Comparison of ENCODE assay signal across 8 cellular contexts in genomic region chr12:122730215-122731014, GRCh38. TPM values are rescaled to one million over a fixed set of nuclear protein-coding genes. Genes with fewer than 3 reads are reported as not detected.
DNase-seq lines count a peak whose midpoint lies in the region; ATAC-seq and TF ChIP-seq lines count a peak whose summit lies in the region.

TSS of gene HCAR1 (minus strand) at chr12:122730844. CDS start at chr12:122730339, 505 bp downstream.

- H3K9me3 ChIP-seq in right atrium auricular region (no peaks in the 10 kb centered on the region), ascending aorta (no peaks in the 10 kb centered on the region), neural progenitor cell (ENCODE audit: low read depth) (no peaks in the 10 kb centered on the region)

- H3K4me1 ChIP-seq in right atrium auricular region: no peaks in the 10 kb centered on the region
- H3K4me1 ChIP-seq in ascending aorta: peaks cover 0 to 5% of the 10 kb centered on the region in 2 donors
- peaks cover 6% of the 10 kb centered on the region for H3K4me1 ChIP-seq in neural progenitor cell

- no peaks in the 10 kb centered on the region for H3K27me3 ChIP-seq in right atrium auricular region
- no peaks in the 10 kb centered on the region for H3K27me3 ChIP-seq in ascending aorta
- no peaks in the 10 kb centered on the region for H3K27me3 ChIP-seq in neural progenitor cell

- H3K27ac Mint-ChIP-seq in neural progenitor cell: no peak within 1 kb of the TSS

- H3K27ac ChIP-seq in right atrium auricular region: no peak within 1 kb of the TSS
- no peak within 1 kb of the TSS for H3K27ac ChIP-seq in ascending aorta
- no peak within 1 kb of the TSS for H3K27ac ChIP-seq in neural progenitor cell

- H3K4me2 ChIP-seq in neural progenitor cell: no peak within 1 kb of the TSS

- H3K79me2 ChIP-seq in neural progenitor cell (ENCODE audit: low read depth): no peaks in the 10 kb centered on the region

- no peaks in the 10 kb centered on the region for H3F3A ChIP-seq in neural progenitor cell (ENCODE audit: low read depth)

- H3K36me3 ChIP-seq in right atrium auricular region: no peaks in the 10 kb centered on the region
- no peaks in the 10 kb centered on the region for H3K36me3 ChIP-seq in ascending aorta
- no peaks in the 10 kb centered on the region for H3K36me3 ChIP-seq in neural progenitor cell

- H3K4me3 Mint-ChIP-seq in neural progenitor cell: no peak within 1 kb of the TSS

- peak within 1 kb of the TSS in 1 of 2 donors; percentile 35 for H3K4me3 ChIP-seq in right atrium auricular region
- H3K4me3 ChIP-seq in ascending aorta: peak within 1 kb of the TSS; percentile 33 to 62
- no peak within 1 kb of the TSS for H3K4me3 ChIP-seq in neural progenitor cell

- ATAC-seq in left cardiac atrium (peak; percentile 67 to 91), HG03457 (IDR thresholded peaks at IDR 0.05; ENCODE audit: unreplicated experiment) (no peak)

- H4K20me1 ChIP-seq in neural progenitor cell (ENCODE audit: low read depth): no peaks in the 10 kb centered on the region

- peaks cover 10% of the 10 kb centered on the region for H3K4me1 Mint-ChIP-seq in neural progenitor cell

- TF ChIP-seq CTCF in right atrium auricular region (IDR thresholded peaks at IDR 0.05) (no peak), ascending aorta (IDR thresholded peaks at IDR 0.05) (no peak), neural progenitor cell (IDR thresholded peaks at IDR 0.05) (no peak)

- H3K27me3 Mint-ChIP-seq in neural progenitor cell (ENCODE audit: insufficient read depth, low read depth): no peaks in the 10 kb centered on the region

- no peaks in the 10 kb centered on the region for H3K36me3 Mint-ChIP-seq in neural progenitor cell

- no peak within 1 kb of the TSS for H3K9ac ChIP-seq in neural progenitor cell

- H2AFZ ChIP-seq in neural progenitor cell (replicated peaks): peak within 1 kb of the TSS; percentile 79

- no peak for DNase-seq in left cardiac atrium
- no peak for DNase-seq in right atrium auricular region (ENCODE audit: low spot score)
- DNase-seq in ascending aorta (ENCODE audit: low spot score in 2 of 2): no peak
- DNase-seq in neural progenitor cell (ENCODE audit: low spot score): peak; percentile 10
- no peak for DNase-seq in HPDE6-E6E7 (ENCODE audit: extremely low spot score)
- DNase-seq in dermis blood vessel endothelial cell: no peak
- DNase-seq in NCI-H2196 (lab: John Stamatoyannopoulos, UW; ENCODE audit: unreplicated experiment): no peak

- intact Hi-C loops in left cardiac atrium (cut with DNase I) (no loop called here), ascending aorta (cut with DNase I) (no loop called here)

- no peaks in the 10 kb centered on the region for H3K9me3 Mint-ChIP-seq in neural progenitor cell

RNA-seq across cellular contexts. Expression of gene HCAR1, which starts in this region (rescaled TPM):
- 1 to 10 TPM in 1 of 2 donors, under 1 TPM in 1; 0.50 to 1.4 TPM for total RNA-seq in left cardiac atrium
- total RNA-seq in right atrium auricular region: under 1 TPM in 1 of 2 donors, not detected in 1; 0.12 TPM
- not detected for total RNA-seq in ascending aorta
- 0.06 TPM in 1 of 2 replicates, not detected in the other for total RNA-seq in neural progenitor cell (ENCODE audit: low replicate concordance)
- 0.05 TPM in 1 of 2 replicates, not detected in the other for total RNA-seq in dermis blood vessel endothelial cell

Comparison
In these comparisons a context has a peak if more than half of its experiments do, and no peak if none do; other contexts are left out.
1. Peak in DNase-seq in neural progenitor cell; RNA of the gene not detected or under 1 TPM.